In the genomic region with DNA sequence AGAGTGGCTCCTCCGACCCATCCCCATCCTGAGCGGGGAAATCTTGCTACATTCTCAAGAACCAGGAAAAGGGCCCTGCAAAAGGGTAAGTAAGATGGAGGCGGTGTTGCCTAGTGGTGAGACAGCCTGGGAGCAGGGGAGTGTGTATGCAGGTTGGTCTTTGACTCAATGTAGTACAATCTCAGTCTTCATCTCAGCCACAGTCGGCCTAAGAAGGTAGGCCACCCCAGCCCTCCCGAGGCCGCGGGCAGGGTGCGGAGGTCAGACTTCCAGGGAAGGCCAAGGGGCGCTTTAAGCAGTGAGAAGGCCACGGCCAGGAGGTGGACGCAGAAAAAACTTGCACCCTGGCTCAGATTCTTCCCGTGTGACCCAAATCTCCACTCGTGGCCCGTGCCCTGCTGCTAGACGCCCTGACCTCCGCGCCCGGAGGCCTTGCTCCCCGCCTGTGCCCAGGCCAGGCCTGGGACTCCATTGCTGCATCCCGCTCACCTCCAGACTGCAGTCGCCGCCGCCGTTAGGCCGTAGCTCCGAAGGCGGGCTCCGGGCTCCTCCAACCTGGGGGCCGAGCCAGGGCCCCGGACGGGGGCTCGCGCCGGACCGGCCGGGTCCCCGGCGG, we compare ENCODE assay signal across 8 cellular contexts. TPM values are rescaled to one million over a fixed set of nuclear protein-coding genes. Genes with fewer than 3 reads are reported as not detected.
DNase-seq lines count a peak whose midpoint lies in the region; ATAC-seq and TF ChIP-seq lines count a peak whose summit lies in the region.

No MANE protein-coding gene starts in this region.

- peak overlapping the region; percentile 66 to 98 (median 78) for H3K27ac Mint-ChIP-seq in CD4-positive, alpha-beta memory T cell

- peaks cover 38% of the 10 kb centered on the region for H3K4me1 ChIP-seq in CD4-positive, alpha-beta memory T cell (ENCODE audit: insufficient read depth, low read length)
- peaks cover 12% of the 10 kb centered on the region for H3K4me1 ChIP-seq in effector memory CD4-positive, alpha-beta T cell (ENCODE audit: control insufficient read depth, insufficient read depth, low read length, poor library complexity, severe bottlenecking)
- H3K4me1 ChIP-seq in mucosa of stomach (ENCODE audit: control insufficient read depth, insufficient read depth, low read length): peaks cover 19% of the 10 kb centered on the region

- intact Hi-C loops in CD4-positive, alpha-beta memory T cell (cut with micrococcal nuclease): loop anchor here (1.0 to 5.0 kb wide), 5 partner anchors 14 to 1186 kb away; partner anchors contain the start of genes ADIPOR2, FKBP4, ITFG2 and TULP3

- peaks cover 22 to 39% (median 32%) of the 10 kb centered on the region in 4 donors for H3K4me1 Mint-ChIP-seq in CD4-positive, alpha-beta memory T cell

- no peak for TF ChIP-seq CTCF in RWPE1 (conservative IDR thresholded peaks at IDR 0.05; ENCODE audit: low read depth)

- H3K27me3 ChIP-seq in CD4-positive, alpha-beta memory T cell (ENCODE audit: insufficient read depth, low read length): no peaks in the 10 kb centered on the region
- H3K27me3 ChIP-seq in effector memory CD4-positive, alpha-beta T cell (replicated peaks; ENCODE audit: control insufficient read depth, insufficient read depth, low read length, poor library complexity, severe bottlenecking): no peaks in the 10 kb centered on the region
- no peaks in the 10 kb centered on the region for H3K27me3 ChIP-seq in mucosa of stomach (ENCODE audit: control insufficient read depth, insufficient read depth, low read length)

- CTCF ChIA-PET in CD4-positive, alpha-beta memory T cell (lab: Charles Lee; ENCODE audit: partially characterized antibody): interaction anchor here (1.1 kb wide), 1 partner anchor 9 kb away, joined by 7 read pairs; no protein-coding TSS in a partner anchor
- CTCF ChIA-PET in RWPE1 (lab: Yijun Ruan, JAX): interaction anchor here (0.6 kb wide), 2 partner anchors 83 to 267 kb away, joined by 3 to 4 read pairs; no protein-coding TSS in a partner anchor

- peak overlapping the region; percentile 96 for H3K27ac ChIP-seq in CD4-positive, alpha-beta memory T cell (ENCODE audit: low read depth, low read length)
- H3K27ac ChIP-seq in RWPE1: peak overlapping the region; percentile 82
- peak overlapping the region; percentile 90 for H3K27ac ChIP-seq in effector memory CD4-positive, alpha-beta T cell (ENCODE audit: insufficient read depth, low read length, poor library complexity, severe bottlenecking)

- ATAC-seq in GM18868 (IDR thresholded peaks at IDR 0.05; ENCODE audit: unreplicated experiment) (peak; percentile 43), HG03135 (IDR thresholded peaks at IDR 0.05; ENCODE audit: unreplicated experiment) (peak; percentile 33), HG03025 (IDR thresholded peaks at IDR 0.05; ENCODE audit: low FRiP score, unreplicated experiment) (no peak)

- no peaks in the 10 kb centered on the region for H3K27me3 Mint-ChIP-seq in CD4-positive, alpha-beta memory T cell

- H3K36me3 ChIP-seq in CD4-positive, alpha-beta memory T cell (ENCODE audit: insufficient read depth, low read length): no peaks in the 10 kb centered on the region
- no peaks in the 10 kb centered on the region for H3K36me3 ChIP-seq in effector memory CD4-positive, alpha-beta T cell (ENCODE audit: control insufficient read depth, insufficient read depth, low read length)
- no peaks in the 10 kb centered on the region for H3K36me3 ChIP-seq in mucosa of stomach (ENCODE audit: control insufficient read depth, insufficient read depth, low read length)

- no peaks in the 10 kb centered on the region for H3K9me3 ChIP-seq in CD4-positive, alpha-beta memory T cell (ENCODE audit: control insufficient read depth in 1 of 2, low read length in 2 of 2)
- no peaks in the 10 kb centered on the region for H3K9me3 ChIP-seq in effector memory CD4-positive, alpha-beta T cell (ENCODE audit: control insufficient read depth, low read length)
- H3K9me3 ChIP-seq in mucosa of stomach (ENCODE audit: control insufficient read depth, low read length): no peaks in the 10 kb centered on the region

- peak overlapping the region; percentile 95 for H3K9ac ChIP-seq in mucosa of stomach (ENCODE audit: low read length)

- DNase-seq in CD4-positive, alpha-beta memory T cell: peak in 3 of 5 donors; percentile 20 to 42 (median 28)
- DNase-seq in RWPE1 (ENCODE audit: low spot score) (no peak), NCI-H226 (no peak)
- DNase-seq in effector memory CD4-positive, alpha-beta T cell: no peak

- peaks cover 0 to 17% of the 10 kb centered on the region in 2 donors for H3K36me3 Mint-ChIP-seq in CD4-positive, alpha-beta memory T cell

- peak overlapping the region; percentile 42 to 98 for H3K4me3 ChIP-seq in CD4-positive, alpha-beta memory T cell (ENCODE audit: low read length in 2 of 2)
- peak overlapping the region; percentile 81 for H3K4me3 ChIP-seq in effector memory CD4-positive, alpha-beta T cell (ENCODE audit: insufficient read depth, low read depth, low read length, poor library complexity, severe bottlenecking)
- peak overlapping the region; percentile 93 for H3K4me3 ChIP-seq in mucosa of stomach (ENCODE audit: low read length)

- H3K4me3 Mint-ChIP-seq in CD4-positive, alpha-beta memory T cell: peak overlapping the region; percentile 81 to 92 (median 89)

- POLR2A ChIA-PET in CD4-positive, alpha-beta memory T cell (lab: Charles Lee; ENCODE audit: partially characterized antibody): interaction anchor here (0.7 to 3.5 kb wide), 12 partner anchors 8 to 185 kb away, joined by 3 to 52 read pairs (median 6); partner anchors contain the start of genes FKBP4, ITFG2 and TULP3
- POLR2A ChIA-PET in RWPE1 (lab: Yijun Ruan, JAX; ENCODE audit: low non-redundant PET): no interaction called here

- no peaks in the 10 kb centered on the region for H3K9me3 Mint-ChIP-seq in CD4-positive, alpha-beta memory T cell

RNA-seq across cellular contexts. Expression of gene FOXM1, which starts 0.4 kb away (rescaled TPM):
- total RNA-seq in CD4-positive, alpha-beta memory T cell: under 1 TPM; 0.30 to 0.44 TPM
- polyA plus RNA-seq in CD4-positive, alpha-beta memory T cell: under 1 TPM in 1 of 2 donors, not detected in 1; 0.30 TPM

RNA-seq across cellular contexts. Expression of gene RHNO1, which starts 0.5 kb away (rescaled TPM):
- 10 to 100 TPM; 31.2 to 35.7 TPM for total RNA-seq in CD4-positive, alpha-beta memory T cell
- polyA plus RNA-seq in CD4-positive, alpha-beta memory T cell: 100 to 1,000 TPM in 1 of 2 donors, 10 to 100 TPM in 1; 58.5 to 107 TPM

RNA-seq across cellular contexts. Expression of gene TULP3, which starts 14.2 kb away (rescaled TPM):
- total RNA-seq in CD4-positive, alpha-beta memory T cell: 1 to 10 TPM; 6.7 to 9.1 TPM
- 10 to 100 TPM in 1 of 2 donors, 1 to 10 TPM in 1; 8.4 to 10.0 TPM for polyA plus RNA-seq in CD4-positive, alpha-beta memory T cell

RNA-seq across cellular contexts. Expression of gene TEX52, which starts 19.7 kb away (rescaled TPM):
- total RNA-seq in CD4-positive, alpha-beta memory T cell: not detected
- polyA plus RNA-seq in CD4-positive, alpha-beta memory T cell: not detected

RNA-seq across cellular contexts. Expression of gene NRIP2, which starts 41.7 kb away (rescaled TPM):
- not detected for total RNA-seq in CD4-positive, alpha-beta memory T cell
- 1 to 10 TPM in 1 of 2 donors, under 1 TPM in 1; 0.29 to 2.0 TPM for polyA plus RNA-seq in CD4-positive, alpha-beta memory T cell

Comparison
In these comparisons a context has a peak if more than half of its experiments do, and no peak if none do; other contexts are left out.
1. DNase-seq: peak in CD4-positive, alpha-beta memory T cell (3 of 5); none in RWPE1 (single experiment), effector memory CD4-positive, alpha-beta T cell (0 of 3) and NCI-H226 (single experiment).
2. Peak in every context shown above with its lines, with median percentiles within 50 percentile points of each other: H3K27ac ChIP-seq and H3K4me3 ChIP-seq.